In the genomic region with DNA sequence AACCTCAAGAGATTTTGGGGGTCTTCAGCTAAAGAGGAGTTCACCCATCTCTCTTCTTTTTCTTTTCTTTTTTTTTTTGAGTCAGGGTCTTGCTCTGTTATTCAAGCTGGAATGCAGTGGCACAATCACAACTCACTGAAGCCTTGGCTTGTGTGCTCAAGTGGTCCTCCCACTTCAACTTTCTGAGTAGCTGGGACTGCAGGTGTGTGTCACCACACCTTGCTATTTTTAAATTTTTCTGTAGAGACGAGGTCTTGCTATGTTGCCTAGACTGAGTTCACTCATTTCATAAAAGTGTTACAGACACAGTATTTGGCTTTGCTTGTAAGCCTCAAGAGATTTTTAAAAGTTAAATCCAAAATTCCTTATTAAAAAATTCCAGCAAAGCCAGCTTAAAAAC, we compare ENCODE assay signal across 7 cellular contexts.
"Had no signal": no experiment of that assay in that cellular context is flagged by ENCODE, and none has a peak within 500 bp of the region (broad histone marks: within the 10 kb centered on the region; RNA-seq: fewer than 3 reads in every experiment).

No MANE protein-coding gene starts in this region.

- DNase-seq: H9, HCEC 1CT, KBM-7 had no signal

- H3K4me3 ChIP-seq: GM23338 had no signal

- H3K9ac ChIP-seq: KMS-11 had no signal

- ATAC-seq: GM23338, HepG2 had no signal

- H3K4me2 ChIP-seq: GM23338, KMS-11 had no signal

- H2AFZ ChIP-seq: GM23338 had no signal

- H3K27ac ChIP-seq: HL-60, KMS-11 had no signal
